ENCODE assay signal across 8 cellular contexts in genomic region chr5:111278824-111279504, GRCh38. TPM values are rescaled to one million over a fixed set of nuclear protein-coding genes. Genes with fewer than 3 reads are reported as not detected.
DNase-seq lines count a peak whose midpoint lies in the region; ATAC-seq and TF ChIP-seq lines count a peak whose summit lies in the region.

No MANE protein-coding gene starts in this region.

- no peaks in the 10 kb centered on the region for H3K36me3 ChIP-seq in left ventricle myocardium inferior

- no peaks in the 10 kb centered on the region for H3K9me3 ChIP-seq in left ventricle myocardium inferior (replicated peaks)

- no peaks in the 10 kb centered on the region for H3K27me3 ChIP-seq in left ventricle myocardium inferior (ENCODE audit: low read depth)

- H3K27ac ChIP-seq in C4-2B = no peak overlapping the region
- H3K27ac ChIP-seq in RWPE1 = no peak overlapping the region
- no peak overlapping the region for H3K27ac ChIP-seq in left ventricle myocardium inferior (replicated peaks)

- POLR2A ChIA-PET in RWPE1 (lab: Yijun Ruan, JAX; ENCODE audit: low non-redundant PET) = no interaction called here

- H3K4me1 ChIP-seq in left ventricle myocardium inferior = no peaks in the 10 kb centered on the region

- intact Hi-C loops in left ventricle myocardium inferior (cut with micrococcal nuclease) = loop anchor here (2.0 kb wide), 1 partner anchor 120 kb away; no protein-coding TSS in a partner anchor

- no peak overlapping the region for H3K4me3 ChIP-seq in left ventricle myocardium inferior

- CTCF ChIA-PET in RWPE1 (lab: Yijun Ruan, JAX) = interaction anchor here (0.6 to 1.8 kb wide), 14 partner anchors 10 to 870 kb away, joined by 3 to 8 read pairs (median 3); no protein-coding TSS in a partner anchor

- TF ChIP-seq CTCF in C4-2B (conservative IDR thresholded peaks at IDR 0.05) (peak; percentile 92), RWPE1 (conservative IDR thresholded peaks at IDR 0.05; ENCODE audit: low read depth) (peak; percentile 92), left ventricle myocardium inferior (IDR thresholded peaks at IDR 0.05; ENCODE audit: borderline replicate concordance) (peak; percentile 75)

- ATAC-seq in GM19035 (IDR thresholded peaks at IDR 0.05; ENCODE audit: unreplicated experiment) (peak; percentile 91), HG03159 (IDR thresholded peaks at IDR 0.05; ENCODE audit: unreplicated experiment) (peak; percentile 96)

- peak; percentile 84 for DNase-seq in RWPE1 (ENCODE audit: low spot score)
- peak; percentile 90 for DNase-seq in activated naive CD4-positive, alpha-beta T cell treated with Interleukin-2 at 50 U/mL for 16 hours
- DNase-seq in left ventricle myocardium inferior = peak; percentile 49
- DNase-seq in stimulated activated CD4-positive, alpha-beta T cell treated with anti-CD3 and anti-CD28 coated beads, Interleukin-12 subunit alpha, Interleukin-12 subunit beta, amount 100 ng/mL, for 24 hours (ENCODE audit: low read depth in 2 of 2) = peak; percentile 77 to 87
- no peak for DNase-seq in DMS153 treated with DMSO at 0.1 percent for 48 hours (lab: John Stamatoyannopoulos, UW; ENCODE audit: unreplicated experiment)

RNA-seq across cellular contexts. Expression of gene CAMK4, which starts 54.8 kb away (rescaled TPM):
- total RNA-seq in left ventricle myocardium inferior = 0.36 TPM
